In the genomic region with DNA sequence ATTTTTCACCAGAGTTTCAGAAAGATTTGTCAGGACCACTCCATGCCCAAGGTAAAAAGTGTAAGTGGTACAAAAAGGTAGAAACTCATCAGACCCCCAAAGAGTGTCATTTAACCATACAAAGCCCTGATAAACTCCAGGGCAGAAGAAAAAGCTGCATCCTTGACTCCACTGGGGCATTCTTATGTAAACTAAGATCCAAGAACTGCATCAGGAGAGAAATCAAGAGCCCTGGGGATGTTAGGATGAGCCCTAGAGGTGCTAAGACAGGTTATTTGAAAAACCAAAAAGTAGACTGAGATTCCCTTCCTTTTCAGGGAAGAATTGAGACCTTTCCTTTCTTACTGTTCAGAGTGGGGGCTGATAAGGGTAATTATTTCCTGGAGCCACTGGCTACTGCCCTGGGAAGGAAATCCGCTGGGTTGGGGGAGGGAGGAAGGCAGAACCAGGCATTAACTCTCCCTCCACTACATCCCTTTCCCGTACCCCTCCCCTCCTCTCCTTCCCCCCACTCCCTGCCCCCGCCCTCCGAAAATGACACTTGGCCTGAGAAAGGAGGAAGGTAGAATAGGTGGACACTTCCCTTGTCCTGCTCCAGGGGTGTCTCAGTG, we compare ENCODE assay signal across 21 cellular contexts. TPM values are rescaled to one million over a fixed set of nuclear protein-coding genes. Genes with fewer than 3 reads are reported as not detected.
DNase-seq lines count a peak whose midpoint lies in the region; ATAC-seq, FAIRE-seq and TF ChIP-seq lines count a peak whose summit lies in the region.
"Had no signal": no experiment of that assay in that cellular context is flagged by ENCODE, and none has a peak within 500 bp of the region (broad histone marks: within the 10 kb centered on the region; RNA-seq: fewer than 3 reads in every experiment).

No MANE protein-coding gene starts in this region.

- no peaks in the 10 kb centered on the region for H3K27me3 ChIP-seq in HUES64 (ENCODE audit: insufficient read depth, low read length)
- H3K27me3 ChIP-seq in H1 (replicated peaks in 1 of 4; ENCODE audit: control insufficient read depth in 3 of 4, extremely low read depth in 1 of 4, insufficient read depth in 3 of 4, low read length in 3 of 4), result no peaks in the 10 kb centered on the region
- H3K27me3 ChIP-seq in iPS-20b (ENCODE audit: insufficient read depth, low read length), result no peaks in the 10 kb centered on the region
- H3K27me3 ChIP-seq in stomach, result no peaks in the 10 kb centered on the region
- H3K27me3 ChIP-seq: tibial nerve had no signal

- no peaks in the 10 kb centered on the region for H3K36me3 ChIP-seq in HUES64 (ENCODE audit: insufficient read depth, low read length)
- peaks cover 0 to 5% (median 0%) of the 10 kb centered on the region in 4 experiments; a peak in 1 of 8 replicates for H3K36me3 ChIP-seq in H1 (ENCODE audit: control insufficient read depth in 2 of 4, insufficient read depth in 4 of 4, low read length in 3 of 4)
- no peaks in the 10 kb centered on the region for H3K36me3 ChIP-seq in iPS-20b (ENCODE audit: insufficient read depth, low read depth, low read length)
- H3K36me3 ChIP-seq in stomach, result no peaks in the 10 kb centered on the region
- H3K36me3 ChIP-seq: tibial nerve had no signal

- no peaks in the 10 kb centered on the region for H3K79me2 ChIP-seq in H1 (ENCODE audit: control insufficient read depth in 1 of 2, insufficient read depth in 2 of 2, low read length in 2 of 2)

- ATAC-seq in GM21526 (IDR thresholded peaks at IDR 0.05; ENCODE audit: low FRiP score, unreplicated experiment), result no peak
- ATAC-seq: activated CD8-positive, alpha-beta T cell treated with anti-CD3 and anti-CD28 coated beads, Interleukin-2, amount 10 ng/mL, durations not matched to agents 7 days and 5 days; left lobe of liver; mucosa of descending colon had no signal

- peak; percentile 78 for FAIRE-seq in H1 (lab: Jason Lieb, UNC)
- FAIRE-seq: D721Med, frontal cortex, TTC549 had no signal

- WGBS in HUES64, result 0% methylated on average over 1 of the region's 4 CpGs
- 20% methylated on average over 1 of the region's 4 CpGs; no CpG with 5 or more reads in 1 of the 2 experiments for WGBS in H1 (ENCODE audit: extremely low coverage in 1 of 2, insufficient coverage in 1 of 2, insufficient read length in 1 of 2, insufficient replicate concordance in 2 of 2, low coverage in 1 of 2, low lambda C conversion rate in 2 of 2, missing lambda C conversion rate in 1 of 2), 2 experiments
- 27 to 71% (median 46%) methylated on average over 4 of the region's 4 CpGs for WGBS in stomach, 5 donors

- no peak overlapping the region; the same call in 1 of the 2 replicates for H2AFZ ChIP-seq in H1 (ENCODE audit: low read length)

- H3K4me2 ChIP-seq in H1 (ENCODE audit: insufficient read depth in 1 of 2, low read depth in 2 of 2, low read length in 2 of 2), result peak overlapping the region; percentile 78 to 87
- H3K4me2 ChIP-seq: KMS-11 had no signal

- H3K9me3 ChIP-seq in HUES64 (ENCODE audit: insufficient read depth, low read depth, low read length), result no peaks in the 10 kb centered on the region
- no peaks in the 10 kb centered on the region for H3K9me3 ChIP-seq in H1 (ENCODE audit: insufficient read depth in 2 of 2, low read depth in 1 of 2, low read length in 1 of 2)
- H3K9me3 ChIP-seq in iPS-20b (ENCODE audit: insufficient read depth, low read depth, low read length), result no peaks in the 10 kb centered on the region
- no peaks in the 10 kb centered on the region for H3K9me3 ChIP-seq in stomach
- H3K9me3 ChIP-seq: mucosa of descending colon, tibial nerve had no signal

- peak overlapping the region; percentile 75; the same call in 1 of the 2 replicates for H2BK5ac ChIP-seq in H1 (ENCODE audit: low read depth, low read length)

- H3K23me2 ChIP-seq in H1 (ENCODE audit: low read depth, low read length), result 0 out of 2 replicates have a peak, but pooled peaks cover 2% of the 10 kb centered on the region

- intact Hi-C loops in stomach (cut with DNase I; ENCODE audit: low total_unique reads), result no loop called here

- peak overlapping the region; percentile 92 for H2BK20ac ChIP-seq in H1 (ENCODE audit: low read length)

- POLR2A ChIA-PET in H1 (lab: Charles Lee; ENCODE audit: partially characterized antibody), result interaction anchor here (0.8 to 2.9 kb wide), 11 partner anchors 9 to 54 kb away, joined by 3 to 28 read pairs (median 4); no protein-coding TSS in a partner anchor

- DNase-seq in H1 (ENCODE audit: low read depth in 1 of 2, low spot score in 2 of 2), result no peak
- no peak for DNase-seq in stomach
- no peak for DNase-seq in NCI-H2196 treated with DMSO at 0.1 percent for 48 hours (lab: John Stamatoyannopoulos, UW; ENCODE audit: unreplicated experiment)
- no peak for DNase-seq in NCI-H345 (lab: John Stamatoyannopoulos, UW)
- no peak for DNase-seq in foreskin fibroblast
- DNase-seq: activated CD8-positive, alpha-beta T cell treated with anti-CD3 and anti-CD28 coated beads, Interleukin-2, amount 10 ng/mL, durations not matched to agents 7 days and 5 days; activated effector memory CD4-positive, alpha-beta T cell treated with Interleukin-2 at 50 U/mL for 16 hours; activated T-cell treated with anti-CD3 and anti-CD28 coated beads for 4 hours; cerebellar nuclear complex; HFFc6; mucosa of descending colon; NCI-H1436 had no signal

- H3K9ac ChIP-seq in HUES64 (ENCODE audit: low read depth, low read length), result peak overlapping the region; percentile 47; the same call in 1 of the 2 replicates
- peak overlapping the region in 2 of 4 experiments; percentile 25 to 26; a peak in 2 of 7 replicates for H3K9ac ChIP-seq in H1 (replicated peaks in 1 of 4; ENCODE audit: extremely low read depth in 1 of 4, low read depth in 3 of 4, low read length in 3 of 4)
- H3K9ac ChIP-seq in iPS-20b (ENCODE audit: low read depth, low read length), result peak overlapping the region; percentile 73; the same call in 1 of the 2 replicates
- H3K9ac ChIP-seq: KMS-11 had no signal

- no peak overlapping the region for H2BK15ac ChIP-seq in H1 (ENCODE audit: low read length)

- peak overlapping the region; percentile 36 for H3K4me3 ChIP-seq in HUES64 (ENCODE audit: low read length)
- peak overlapping the region; percentile 22 to 57 (median 52); a peak in 7 of 8 replicates for H3K4me3 ChIP-seq in H1 (ENCODE audit: extremely low read depth in 1 of 4, insufficient read depth in 2 of 4, low read depth in 3 of 4, low read length in 4 of 4)
- H3K4me3 ChIP-seq in iPS-20b (ENCODE audit: low read length), result peak overlapping the region; percentile 46
- no peak overlapping the region for H3K4me3 ChIP-seq in stomach
- H3K4me3 ChIP-seq in foreskin fibroblast (ENCODE audit: low read depth in 1 of 2, low read length in 2 of 2), result no peak overlapping the region
- H3K4me3 ChIP-seq: mucosa of descending colon, tibial nerve had no signal

- H3K18ac ChIP-seq in H1 (ENCODE audit: extremely low read depth, low read length), result 0 out of 2 replicates have a peak overlapping the region, but pooled peaks have one; percentile 2

- H3K4me1 ChIP-seq in HUES64 (ENCODE audit: insufficient read depth, low read length), result peaks cover 36% of the 10 kb centered on the region
- peaks cover 0 to 18% (median 9%) of the 10 kb centered on the region in 4 experiments; a peak in 6 of 7 replicates for H3K4me1 ChIP-seq in H1 (replicated peaks in 1 of 4; ENCODE audit: control insufficient read depth in 3 of 4, insufficient read depth in 4 of 4, low read length in 3 of 4)
- H3K4me1 ChIP-seq in iPS-20b (ENCODE audit: insufficient read depth, low read length), result peaks cover 15% of the 10 kb centered on the region; the same call in 1 of the 2 replicates
- H3K4me1 ChIP-seq in stomach, result peaks cover 25 to 58% (median 50%) of the 10 kb centered on the region in 4 donors

- H2BK120ac ChIP-seq in H1 (replicated peaks; ENCODE audit: low read depth, low read length), result peak overlapping the region; percentile 10

- no peaks in the 10 kb centered on the region for H3K79me1 ChIP-seq in H1 (ENCODE audit: low read depth, low read length)

- no peak overlapping the region for H3K23ac ChIP-seq in H1 (ENCODE audit: insufficient read length)

- H3K4ac ChIP-seq in H1 (replicated peaks; ENCODE audit: insufficient read length, low read depth, low read length), result no peak overlapping the region

- H4K91ac ChIP-seq in H1 (replicated peaks; ENCODE audit: insufficient read length, low read length), result peak overlapping the region; percentile 9

- peak overlapping the region; percentile 90 for H3K27ac ChIP-seq in HUES64 (ENCODE audit: low read depth, low read length)
- H3K27ac ChIP-seq in H1 (ENCODE audit: low read depth, low read length), result peak overlapping the region; percentile 66
- peak overlapping the region; percentile 77 for H3K27ac ChIP-seq in iPS-20b (ENCODE audit: low read length)
- peak overlapping the region in 4 of 5 donors; percentile 12 to 61 (median 50) for H3K27ac ChIP-seq in stomach
- H3K27ac ChIP-seq: KMS-11, tibial nerve had no signal

- H4K20me1 ChIP-seq in H1 (replicated peaks in 1 of 2; ENCODE audit: control insufficient read depth in 1 of 2, insufficient read depth in 2 of 2, low read length in 2 of 2), result no peaks in the 10 kb centered on the region

- no peak overlapping the region for H3K14ac ChIP-seq in H1 (ENCODE audit: insufficient read length)

- TF ChIP-seq POLR2A in H1 (IDR thresholded peaks at IDR 0.05; ENCODE audit: control extremely low read depth in 1 of 2, low read depth in 2 of 2, low read length in 2 of 2), result no peak
- TF ChIP-seq POLR2A in stomach (IDR thresholded peaks at IDR 0.05), result no peak

- H2BK12ac ChIP-seq in H1 (ENCODE audit: low read depth, low read length), result peak overlapping the region; percentile 41; the same call in 1 of the 2 replicates

- no peak overlapping the region for H2AK5ac ChIP-seq in H1 (ENCODE audit: low read depth, low read length)

- no peak overlapping the region for H3K56ac ChIP-seq in H1 (replicated peaks; ENCODE audit: insufficient read length, low read depth, low read length)

- no peak for TF ChIP-seq RAD21 in H1 (IDR thresholded peaks at IDR 0.05 in 1 of 2, conservative IDR thresholded peaks at IDR 0.05 in 1 of 2; ENCODE audit: low read depth in 2 of 2, low read length in 2 of 2)

- CTCF ChIA-PET in H1 (lab: Charles Lee; ENCODE audit: partially characterized antibody), result interaction anchor here (0.7 to 1.6 kb wide), 9 partner anchors 22 to 102 kb away, joined by 3 to 12 read pairs (median 3); no protein-coding TSS in a partner anchor

- no peak for TF ChIP-seq CTCF in H1 (IDR thresholded peaks at IDR 0.05; ENCODE audit: control extremely low read depth in 1 of 3, insufficient read depth in 1 of 3, low read depth in 1 of 3, low read length in 3 of 3)
- no peak for TF ChIP-seq CTCF in stomach (IDR thresholded peaks at IDR 0.05)
- no peak for TF ChIP-seq CTCF in foreskin fibroblast (IDR thresholded peaks at IDR 0.05; ENCODE audit: low read depth, low read length)

- no peak overlapping the region for H4K8ac ChIP-seq in H1 (ENCODE audit: extremely low read depth, insufficient read depth, low read length)

- peak overlapping the region; percentile 40 for H4K5ac ChIP-seq in H1 (ENCODE audit: insufficient read length, low read depth, low read length)

- TF ChIP-seq EP300 in H1 (IDR thresholded peaks at IDR 0.05; ENCODE audit: borderline replicate concordance in 1 of 2, low read depth in 2 of 2, low read length in 2 of 2) (no peak), stomach (IDR thresholded peaks at IDR 0.05) (no peak)

RNA-seq across cellular contexts. Expression of a gene that starts 54.7 kb away (rescaled TPM):
- 29.3 TPM for polyA plus RNA-seq in HUES64 (2013, experiment 1 of 2)
- 27.6 TPM for polyA plus RNA-seq in HUES64 (2013, experiment 2 of 2)
- 37.5 and 41.6 TPM in 2 replicates for total RNA-seq in H1 (2021; fragmentation: NEBNext Ultra II Directional; extraction: Animal tissue kit (Norgen Biotek cat#: 25700))
- 24.0 and 34.2 TPM in 2 replicates for polyA plus RNA-seq in H1 (2011; rRNA removed)
- 28.3 TPM for polyA plus RNA-seq in H1 (2011; cell fraction: cytosol; rRNA removed)
- 13.8 TPM for polyA plus RNA-seq in H1 (2011; cell fraction: nucleus; rRNA removed)
- polyA plus RNA-seq in H1 (2012, experiment 1 of 2), result 32.8 to 43.8 TPM (median 36.6 TPM) in 4 replicates
- polyA plus RNA-seq in H1 (2012, experiment 2 of 2), result 47.9 TPM
- polyA plus RNA-seq in H1 (2013, experiment 1 of 2), result 39.4 TPM
- polyA plus RNA-seq in H1 (2013, experiment 2 of 2), result 40.1 TPM
- polyA minus RNA-seq in H1 (2011; rRNA and poly(A)+ RNA removed), result 25.0 and 27.2 TPM in 2 replicates
- 7.3 TPM for polyA minus RNA-seq in H1 (2011; cell fraction: cytosol; rRNA and poly(A)+ RNA removed)
- polyA minus RNA-seq in H1 (2011; cell fraction: nucleus; rRNA and poly(A)+ RNA removed), result 15.8 TPM
- 1 to 10 TPM in 4 of 5 donors, under 1 TPM in 1; 0.58 to 4.2 (median 3.2) TPM for total RNA-seq in stomach
- 10 to 100 TPM in 2 of 3 donors, 1 to 10 TPM in 1; 9.0 to 15.3 (median 14.7) TPM for polyA plus RNA-seq in stomach

Comparison
In these comparisons a context has a peak if more than half of its experiments do, and no peak if none do; other contexts are left out.
1. H3K4me3 ChIP-seq: peak in HUES64 (single experiment), H1 (4 of 4) and iPS-20b (single experiment); none in stomach (0 of 4) and foreskin fibroblast (0 of 2).
2. Peak in every context shown above with its lines, with median percentiles within 50 percentile points of each other: H3K27ac ChIP-seq.